ENCODE assay signal across 8 cellular contexts in genomic region chr6:56955171-56956155, GRCh38. TPM values are rescaled to one million over a fixed set of nuclear protein-coding genes. Genes with fewer than 3 reads are reported as not detected.
DNase-seq lines count a peak whose midpoint lies in the region; ATAC-seq and TF ChIP-seq lines count a peak whose summit lies in the region.

No MANE protein-coding gene starts in this region.

- TF ChIP-seq EP300 in gastroesophageal sphincter (IDR thresholded peaks at IDR 0.05): no peak

- H3K27ac ChIP-seq in IMR-90 (ENCODE audit: insufficient read depth, low read length): peak overlapping the region; percentile 73
- H3K27ac ChIP-seq in PC-9: peak overlapping the region; percentile 93
- H3K27ac ChIP-seq in gastroesophageal sphincter: peak overlapping the region in 3 of 4 donors; percentile 68 to 74 (median 70)
- no peak overlapping the region for H3K27ac ChIP-seq in neutrophil
- peak overlapping the region; percentile 49 to 54 for H3K27ac ChIP-seq in tibial artery

- no peak overlapping the region for H3K27ac Mint-ChIP-seq in activated naive CD4-positive, alpha-beta T cell treated with anti-CD3 and anti-CD28 coated beads for 36 hours

- H4K20me1 ChIP-seq in IMR-90 (ENCODE audit: insufficient read depth, low read length) (no peaks in the 10 kb centered on the region; the same call in 1 of the 2 replicates), PC-9 (ENCODE audit: insufficient read depth) (no peaks in the 10 kb centered on the region)

- BruUV-seq in IMR-90 (replicated peaks; lab: Mats Ljungman, UMichigan): no TSS peak
- BruUV-seq in PC-9 (replicated peaks; lab: Mats Ljungman, UMichigan): TSS peak; percentile 56

- H3K9me1 ChIP-seq in IMR-90 (ENCODE audit: insufficient read depth, low read length): no peaks in the 10 kb centered on the region

- peaks cover 15 to 56% of the 10 kb centered on the region in 2 experiments for H3K79me1 ChIP-seq in IMR-90 (ENCODE audit: low read depth in 1 of 2, low read length in 2 of 2)

- no peaks in the 10 kb centered on the region for H3K36me3 Mint-ChIP-seq in activated naive CD4-positive, alpha-beta T cell treated with anti-CD3 and anti-CD28 coated beads for 36 hours (ENCODE audit: low read depth)

- DNase-seq in EH (ENCODE audit: low read depth) (peak; percentile 93), IMR-90 (peak; percentile 91), PC-9 (peak; percentile 89 to 97), tibial artery (peak; percentile 69 to 87)
- DNase-seq in activated naive CD4-positive, alpha-beta T cell treated with anti-CD3 and anti-CD28 coated beads for 36 hours: peak; percentile 85

- TF ChIP-seq POLR2A in IMR-90 (IDR thresholded peaks at IDR 0.05; ENCODE audit: low read depth, low read length) (no peak; the same call in 1 of the 2 replicates), gastroesophageal sphincter (IDR thresholded peaks at IDR 0.05) (no peak)

- peak overlapping the region; percentile 59 for H3K4ac ChIP-seq in IMR-90 (ENCODE audit: low read depth, low read length)

- peak; percentile 94 for TF ChIP-seq CTCF in IMR-90 (conservative IDR thresholded peaks at IDR 0.05; ENCODE audit: low read depth, low read length)
- peak; percentile 78 for TF ChIP-seq CTCF in PC-9 (conservative IDR thresholded peaks at IDR 0.05)
- TF ChIP-seq CTCF in gastroesophageal sphincter (IDR thresholded peaks at IDR 0.05): peak; percentile 24 to 86 (median 64)
- TF ChIP-seq CTCF in neutrophil (IDR thresholded peaks at IDR 0.05): no peak
- TF ChIP-seq CTCF in tibial artery (IDR thresholded peaks at IDR 0.05): peak; percentile 37 to 54

- no peak overlapping the region for H2AK5ac ChIP-seq in IMR-90 (ENCODE audit: low read depth, low read length)

- H3K9ac ChIP-seq in IMR-90 (ENCODE audit: low read depth, low read length): peak overlapping the region; percentile 72

- peak; percentile 72 for ATAC-seq in GM21529 (IDR thresholded peaks at IDR 0.05; ENCODE audit: unreplicated experiment)
- ATAC-seq in IMR-90 (ENCODE audit: low read depth): peak; percentile 78
- peak; percentile 80 for ATAC-seq in gastroesophageal sphincter

- dilution Hi-C loops in IMR-90 (cut with HindIII; ENCODE audit: low sequenced_read_pairs, unreplicated experiment): no loop called here

- H3K9me2 ChIP-seq in PC-9 (ENCODE audit: insufficient read depth): no peaks in the 10 kb centered on the region

- CTCF ChIA-PET in IMR-90 (lab: Yijun Ruan, JAX) (interaction anchor here (0.6 to 1.3 kb wide), 13 partner anchors 20 to 360 kb away, joined by 3 to 10 read pairs (median 3); no protein-coding TSS in a partner anchor), PC-9 (lab: Charles Lee) (interaction anchor here (0.6 to 1.1 kb wide), 4 partner anchors 51 to 361 kb away, joined by 3 to 9 read pairs (median 6); partner anchors contain the start of gene BAG2)
- CTCF ChIA-PET in activated naive CD4-positive, alpha-beta T cell treated with anti-CD3 and anti-CD28 coated beads for 36 hours (lab: Charles Lee): interaction anchor here (1.1 to 2.6 kb wide), 7 partner anchors 9 to 361 kb away, joined by 3 to 18 read pairs (median 5); partner anchors contain the start of genes PRIM2 and ZNF451

- peak; percentile 72 for TF ChIP-seq RAD21 in IMR-90 (IDR thresholded peaks at IDR 0.05; ENCODE audit: low read length)

- WGBS in IMR-90 (ENCODE audit: extremely low coverage in 2 of 2, insufficient read length in 1 of 2), 2 experiments: 11% methylated on average over 7 of the region's 57 CpGs; no CpG with 5 or more reads in 1 of the 2 experiments
- WGBS in gastroesophageal sphincter (ENCODE audit: low coverage in 1 of 2), 2 donors: 0 to 3% methylated on average over 15 to 17 of the region's 57 CpGs

- POLR2A ChIA-PET in IMR-90 (lab: Charles Lee; ENCODE audit: unreplicated experiment): interaction anchor here (0.6 kb wide), 2 partner anchors 28 to 53 kb away, joined by 3 to 4 read pairs; no protein-coding TSS in a partner anchor
- POLR2A ChIA-PET in PC-9 (lab: Charles Lee; ENCODE audit: unreplicated experiment): interaction anchor here (0.6 to 0.9 kb wide), 6 partner anchors 17 to 358 kb away, joined by 3 to 6 read pairs (median 4); no protein-coding TSS in a partner anchor

- H3K23ac ChIP-seq in IMR-90 (ENCODE audit: low read depth, low read length): peak overlapping the region; percentile 79

- in situ Hi-C loops in IMR-90 (cut with MboI; ENCODE audit: low sequenced_read_pairs): no loop called here

- H3K9me3 ChIP-seq in IMR-90 (ENCODE audit: control insufficient read depth, insufficient read depth, low read length) (no peaks in the 10 kb centered on the region), PC-9 (ENCODE audit: insufficient read depth, low read depth) (no peaks in the 10 kb centered on the region), gastroesophageal sphincter (no peaks in the 10 kb centered on the region), neutrophil (no peaks in the 10 kb centered on the region), tibial artery (no peaks in the 10 kb centered on the region)

- peaks cover 16% of the 10 kb centered on the region for H3F3A ChIP-seq in PC-9 (ENCODE audit: insufficient read depth, low read depth)

- H3K36me3 ChIP-seq in IMR-90 (ENCODE audit: control insufficient read depth, insufficient read depth, low read length) (peaks cover 3% of the 10 kb centered on the region; the same call in 1 of the 2 replicates), PC-9 (ENCODE audit: low read depth) (no peaks in the 10 kb centered on the region), gastroesophageal sphincter (no peaks in the 10 kb centered on the region), neutrophil (no peaks in the 10 kb centered on the region), tibial artery (no peaks in the 10 kb centered on the region)

- peaks cover 37% of the 10 kb centered on the region for H3K79me2 ChIP-seq in PC-9 (ENCODE audit: low read depth)

- H2BK120ac ChIP-seq in IMR-90 (ENCODE audit: low read depth, low read length): peak overlapping the region; percentile 82

- no peaks in the 10 kb centered on the region for H3K9me3 Mint-ChIP-seq in activated naive CD4-positive, alpha-beta T cell treated with anti-CD3 and anti-CD28 coated beads for 36 hours

- peak overlapping the region; percentile 56 for H3K18ac ChIP-seq in IMR-90 (ENCODE audit: low read depth, low read length)

- H3K27me3 Mint-ChIP-seq in activated naive CD4-positive, alpha-beta T cell treated with anti-CD3 and anti-CD28 coated beads for 36 hours (ENCODE audit: low read depth): peaks cover 60% of the 10 kb centered on the region

- intact Hi-C loops in IMR-90 (cut with micrococcal nuclease): loop anchor here (1.0 to 10.0 kb wide), 6 partner anchors 51 to 361 kb away; partner anchors contain the start of genes BAG2, DST and KIAA1586
- intact Hi-C loops in PC-9 (cut with micrococcal nuclease; ENCODE audit: unreplicated experiment): loop anchor here (1.0 to 5.0 kb wide), 7 partner anchors 17 to 361 kb away; partner anchors contain the start of gene BAG2
- intact Hi-C loops in activated naive CD4-positive, alpha-beta T cell treated with anti-CD3 and anti-CD28 coated beads for 36 hours (cut with micrococcal nuclease): loop anchor here (1.0 to 10.0 kb wide), 10 partner anchors 51 to 361 kb away; partner anchors contain the start of genes KIAA1586 and RAB23
- intact Hi-C loops in tibial artery (cut with DNase I; ENCODE audit: low total_unique reads): loop anchor here (5.0 to 10.0 kb wide), 3 partner anchors 51 to 367 kb away; no protein-coding TSS in a partner anchor

- peak overlapping the region; percentile 47; the same call in 2 of the 3 replicates for H2BK15ac ChIP-seq in IMR-90 (ENCODE audit: low read depth, low read length)

- H3K56ac ChIP-seq in IMR-90 (ENCODE audit: extremely low read depth, insufficient read depth, low read length): peak overlapping the region; percentile 84

- H2BK20ac ChIP-seq in IMR-90 (ENCODE audit: low read depth, low read length): peak overlapping the region; percentile 75; the same call in 1 of the 2 replicates

- H4K5ac ChIP-seq in IMR-90 (ENCODE audit: low read depth, low read length): peak overlapping the region; percentile 11; the same call in 1 of the 2 replicates

- peak overlapping the region; percentile 85 for H2BK5ac ChIP-seq in IMR-90 (ENCODE audit: low read depth, low read length, poor library complexity, severe bottlenecking)

- H3K4me3 ChIP-seq in IMR-90 (ENCODE audit: insufficient read depth, low read depth, low read length) (peak overlapping the region; percentile 88), PC-9 (peak overlapping the region; percentile 93), gastroesophageal sphincter (peak overlapping the region; percentile 34 to 69), neutrophil (ENCODE audit: low read depth in 1 of 2, low read length in 1 of 2) (peak overlapping the region; percentile 21 to 55), tibial artery (peak overlapping the region; percentile 61 to 78)

- H3K4me2 ChIP-seq in IMR-90 (ENCODE audit: low read depth, low read length) (peak overlapping the region; percentile 90), PC-9 (peak overlapping the region; percentile 89)

- peak overlapping the region; percentile 24 to 62 for H4K8ac ChIP-seq in IMR-90 (ENCODE audit: low read depth in 2 of 2, low read length in 2 of 2)

- H2AK9ac ChIP-seq in IMR-90 (replicated peaks; ENCODE audit: low read depth, low read length, poor library complexity): peak overlapping the region; percentile 44

- H3K4me3 Mint-ChIP-seq in activated naive CD4-positive, alpha-beta T cell treated with anti-CD3 and anti-CD28 coated beads for 36 hours: peak overlapping the region; percentile 74

- H2AFZ ChIP-seq in IMR-90 (replicated peaks; ENCODE audit: low read length, poor library complexity) (peak overlapping the region; percentile 93), PC-9 (peak overlapping the region; percentile 88)

- H3K27me3 ChIP-seq in IMR-90 (ENCODE audit: control insufficient read depth, insufficient read depth, low read length) (no peaks in the 10 kb centered on the region), PC-9 (ENCODE audit: insufficient read depth, low read depth) (no peaks in the 10 kb centered on the region), gastroesophageal sphincter (no peaks in the 10 kb centered on the region), neutrophil (peaks cover 72% of the 10 kb centered on the region), tibial artery (no peaks in the 10 kb centered on the region)

- H3K4me1 ChIP-seq in IMR-90 (ENCODE audit: control insufficient read depth, insufficient read depth, low read length) (peaks cover 12% of the 10 kb centered on the region), PC-9 (replicated peaks; ENCODE audit: insufficient read depth) (peaks cover 51% of the 10 kb centered on the region), gastroesophageal sphincter (peaks cover 0 to 25% (median 0%) of the 10 kb centered on the region in 3 donors), neutrophil (ENCODE audit: control insufficient read depth in 1 of 2, insufficient read depth in 1 of 2, low read depth in 1 of 2, low read length in 1 of 2) (peaks cover 21% of the 10 kb centered on the region in 2 experiments), tibial artery (peaks cover 0 to 20% (median 6%) of the 10 kb centered on the region in 4 donors)

- H3K14ac ChIP-seq in IMR-90 (replicated peaks; ENCODE audit: low read depth, low read length): peak overlapping the region; percentile 84

- H4K91ac ChIP-seq in IMR-90 (ENCODE audit: insufficient read depth, low read depth, low read length): peak overlapping the region; percentile 73

- H3K4me1 Mint-ChIP-seq in activated naive CD4-positive, alpha-beta T cell treated with anti-CD3 and anti-CD28 coated beads for 36 hours (ENCODE audit: low read depth): peaks cover 8% of the 10 kb centered on the region

RNA-seq across cellular contexts. Expression of gene BEND6, which starts 0.6 kb away (rescaled TPM):
- total RNA-seq in IMR-90 (2012; rRNA removed): 9.7 and 10.6 TPM in 2 replicates
- polyA plus RNA-seq in IMR-90 (2012; rRNA removed): 4.0 and 4.1 TPM in 2 replicates
- polyA plus RNA-seq in IMR-90 (2012; cell fraction: cytosol; rRNA removed): 1.1 TPM in 2 replicates
- polyA plus RNA-seq in IMR-90 (2012; cell fraction: nucleus; rRNA removed; ENCODE audit: low replicate concordance): 0.66 and 5.0 TPM in 2 replicates
- 4.1 and 5.7 TPM in 2 replicates for total RNA-seq in PC-9 (2021)
- not detected for total RNA-seq in activated naive CD4-positive, alpha-beta T cell treated with anti-CD3 and anti-CD28 coated beads for 36 hours
- 1 to 10 TPM in 2 of 4 donors, under 1 TPM in 1, not detected in 1; 0.54 to 4.5 (median 3.6) TPM for total RNA-seq in gastroesophageal sphincter

Comparison
In these comparisons a context has a peak if more than half of its experiments do, and no peak if none do; other contexts are left out.
1. H3K4me3 ChIP-seq: peak in every context shown above with its lines; median percentile 93 in PC-9; 88 in IMR-90; 70 in tibial artery; 52 in gastroesophageal sphincter; 38 in neutrophil.